Comparison of ENCODE assay signal across 17 cellular contexts in genomic region chr3:118541791-118542190, GRCh38.
"Had no signal": no experiment of that assay in that cellular context is flagged by ENCODE, and none has a peak within 500 bp of the region (broad histone marks: within the 10 kb centered on the region; RNA-seq: fewer than 3 reads in every experiment).

No MANE protein-coding gene starts in this region.

- H3K4me1 Mint-ChIP-seq: naive thymus-derived CD8-positive, alpha-beta T cell had no signal

- H3K27ac ChIP-seq: dorsolateral prefrontal cortex, heart left ventricle, neutrophil, right atrium auricular region, suprapubic skin, thyroid gland had no signal

- FAIRE-seq: frontal cortex, small intestine had no signal

- H3K4me3 Mint-ChIP-seq: naive thymus-derived CD8-positive, alpha-beta T cell had no signal

- H3K27ac Mint-ChIP-seq: naive thymus-derived CD8-positive, alpha-beta T cell had no signal

- DNase-seq: central memory CD4-positive, alpha-beta T cell; cortex of kidney; dorsolateral prefrontal cortex; effector CD8-positive, alpha-beta T cell; heart left ventricle; islet precursor cell; mucosa of descending colon; naive thymus-derived CD8-positive, alpha-beta T cell; small intestine; stimulated activated CD4-positive, alpha-beta T cell treated with anti-CD3 and anti-CD28 coated beads, Interleukin-12 subunit alpha, Interleukin-12 subunit beta, amount 100 ng/mL, for 4 hours; stimulated activated naive CD8-positive, alpha-beta T cell treated with anti-CD3 and anti-CD28 coated beads, Interleukin-15, Interleukin-2, amounts not matched to agents 100 U/mL and 50 U/mL, for 24 hours; thyroid gland had no signal

- H3K36me3 Mint-ChIP-seq: naive thymus-derived CD8-positive, alpha-beta T cell had no signal

- ATAC-seq: heart left ventricle; left lobe of liver; mucosa of descending colon; naive thymus-derived CD8-positive, alpha-beta T cell; stimulated activated naive CD8-positive, alpha-beta T cell treated with anti-CD3 and anti-CD28 coated beads, Interleukin-15, Interleukin-2, amounts not matched to agents 100 U/mL and 50 U/mL, for 24 hours had no signal

- H3K9me3 ChIP-seq: heart left ventricle, mucosa of descending colon, neutrophil, right atrium auricular region, suprapubic skin, thyroid gland had no signal

- H3K27me3 ChIP-seq: heart left ventricle, neutrophil, right atrium auricular region, suprapubic skin, thyroid gland had no signal

- H3K4me1 ChIP-seq: heart left ventricle, right atrium auricular region, suprapubic skin, thyroid gland had no signal

- H3K4me3 ChIP-seq: dorsolateral prefrontal cortex, heart left ventricle, mucosa of descending colon, right atrium auricular region, suprapubic skin, thyroid gland had no signal

- H3K36me3 ChIP-seq: heart left ventricle, neutrophil, right atrium auricular region, suprapubic skin, thyroid gland had no signal
